ENCODE assay signal across 8 cellular contexts in genomic region chr5:121780406-121780805, GRCh38.
"Had no signal": no experiment of that assay in that cellular context is flagged by ENCODE, and none has a peak within 500 bp of the region (broad histone marks: within the 10 kb centered on the region; RNA-seq: fewer than 3 reads in every experiment).

No MANE protein-coding gene starts in this region.

- FAIRE-seq: G401.6, GM12878, GM12891, GM12892, GM18507, GM19239 had no signal

- DNase-seq: GDM1, GF-D8 had no signal

- ATAC-seq: GM12878 had no signal

- H3K4me3 ChIP-seq: GM12878 had no signal
